ENCODE assay signal across 22 cellular contexts in genomic region chr4:126431049-126431448, GRCh38.
"Had no signal": no experiment of that assay in that cellular context is flagged by ENCODE, and none has a peak within 500 bp of the region (broad histone marks: within the 10 kb centered on the region; RNA-seq: fewer than 3 reads in every experiment).

No MANE protein-coding gene starts in this region.

- H3K27me3 Mint-ChIP-seq: T-cell had no signal

- H3K27ac ChIP-seq: RWPE1 had no signal

- DNase-seq: KBM-7, MV-4-11, NCI-H1092, NCI-H1105 treated with DMSO at 0.1 percent for 48 hours, NCI-H1417 treated with DMSO at 0.1 percent for 48 hours, NCI-H146, NCI-H1694 treated with DMSO at 0.1 percent for 48 hours, NCI-H1930, NCI-H2081, NCI-H2107, NCI-H226, NCI-H446, NCI-H510A, NCI-H524 treated with DMSO at 0.1 percent for 48 hours, NCI-H69, NCI-H774, SHP77, SK-N-SH, SW 1271, T-cell had no signal

- H3K4me3 Mint-ChIP-seq: T-cell had no signal

- H3K9ac ChIP-seq: SK-N-SH had no signal

- H3K36me3 Mint-ChIP-seq: T-cell had no signal

- H3K9me3 ChIP-seq: SK-N-SH had no signal

- H3K27ac Mint-ChIP-seq: T-cell had no signal

- H3K4me1 Mint-ChIP-seq: T-cell had no signal

- H3K4me2 ChIP-seq: SK-N-SH had no signal

- ATAC-seq: Panc1, T-cell had no signal
